8 cellular contexts compared by ENCODE assay signal in genomic region chr21:31732891-31733520, GRCh38. TPM values are rescaled to one million over a fixed set of nuclear protein-coding genes. Genes with fewer than 3 reads are reported as not detected.
DNase-seq lines count a peak whose midpoint lies in the region; ATAC-seq lines count a peak whose summit lies in the region.

No MANE protein-coding gene starts in this region.

- no peak overlapping the region for H3K27ac Mint-ChIP-seq in activated CD4-positive, alpha-beta T cell treated with anti-CD3 and anti-CD28 coated beads, Interleukin-2, amount 10 ng/mL, durations not matched to agents 7 days and 5 days

- DNase-seq in COR-L47 (lab: John Stamatoyannopoulos, UW) (peak; percentile 45), right cardiac atrium (no peak), NCI-H2081 treated with DMSO at 0.1 percent for 48 hours (lab: John Stamatoyannopoulos, UW) (no peak), DMS114 treated with DMSO at 0.1 percent for 48 hours (lab: John Stamatoyannopoulos, UW; ENCODE audit: unreplicated experiment) (no peak)
- peak; percentile 25 for DNase-seq in activated CD4-positive, alpha-beta T cell treated with anti-CD3 and anti-CD28 coated beads, Interleukin-2, amount 10 ng/mL, durations not matched to agents 7 days and 5 days
- peak; percentile 3 for DNase-seq in stimulated activated CD4-positive, alpha-beta T cell treated with anti-CD3 and anti-CD28 coated beads, Interleukin-4, amount 100 ng/mL, for 1 hour

- POLR2A ChIA-PET in activated CD4-positive, alpha-beta T cell treated with anti-CD3 and anti-CD28 coated beads, Interleukin-2, amount 10 ng/mL, durations not matched to agents 7 days and 5 days (lab: Charles Lee) = no interaction called here

- H3K9me3 ChIP-seq in right cardiac atrium (ENCODE audit: control insufficient read depth, low read length) = no peaks in the 10 kb centered on the region

- H3K27me3 Mint-ChIP-seq in activated CD4-positive, alpha-beta T cell treated with anti-CD3 and anti-CD28 coated beads, Interleukin-2, amount 10 ng/mL, durations not matched to agents 7 days and 5 days = no peaks in the 10 kb centered on the region

- CTCF ChIA-PET in activated CD4-positive, alpha-beta T cell treated with anti-CD3 and anti-CD28 coated beads, Interleukin-2, amount 10 ng/mL, durations not matched to agents 7 days and 5 days (lab: Charles Lee) = no interaction called here

- ATAC-seq in HG03095 (IDR thresholded peaks at IDR 0.05; ENCODE audit: unreplicated experiment) (peak; percentile 0), right cardiac atrium (peak in 1 of 2 donors; percentile 1), GM21825 (IDR thresholded peaks at IDR 0.05; ENCODE audit: unreplicated experiment) (no peak)

- H3K9me3 Mint-ChIP-seq in activated CD4-positive, alpha-beta T cell treated with anti-CD3 and anti-CD28 coated beads, Interleukin-2, amount 10 ng/mL, durations not matched to agents 7 days and 5 days = no peaks in the 10 kb centered on the region

- intact Hi-C loops in right cardiac atrium (cut with DNase I) = no loop called here

- peak overlapping the region; percentile 96 for H3K4me3 ChIP-seq in right cardiac atrium (ENCODE audit: low read length)

- peak overlapping the region; percentile 96 for H3K27ac ChIP-seq in right cardiac atrium (ENCODE audit: low read length)

- no peaks in the 10 kb centered on the region for H3K4me1 Mint-ChIP-seq in activated CD4-positive, alpha-beta T cell treated with anti-CD3 and anti-CD28 coated beads, Interleukin-2, amount 10 ng/mL, durations not matched to agents 7 days and 5 days

- no peak overlapping the region for H3K4me3 Mint-ChIP-seq in activated CD4-positive, alpha-beta T cell treated with anti-CD3 and anti-CD28 coated beads, Interleukin-2, amount 10 ng/mL, durations not matched to agents 7 days and 5 days

- H3K36me3 Mint-ChIP-seq in activated CD4-positive, alpha-beta T cell treated with anti-CD3 and anti-CD28 coated beads, Interleukin-2, amount 10 ng/mL, durations not matched to agents 7 days and 5 days (ENCODE audit: low read depth) = no peaks in the 10 kb centered on the region

- peaks cover 6% of the 10 kb centered on the region for H3K4me1 ChIP-seq in right cardiac atrium (ENCODE audit: control insufficient read depth, insufficient read depth, low read length)

- 55% methylated on average over 9 of the region's 9 CpGs for WGBS in right cardiac atrium

- no peaks in the 10 kb centered on the region for H3K27me3 ChIP-seq in right cardiac atrium (ENCODE audit: control insufficient read depth, insufficient read depth)

RNA-seq across cellular contexts. Expression of gene SCAF4, which starts 1.1 kb away (rescaled TPM):
- 10 to 100 TPM; 55.6 to 64.2 TPM for total RNA-seq in activated CD4-positive, alpha-beta T cell treated with anti-CD3 and anti-CD28 coated beads, Interleukin-2, amount 10 ng/mL, durations not matched to agents 7 days and 5 days
- total RNA-seq in right cardiac atrium = 10 to 100 TPM; 17.4 to 22.1 (median 20.3) TPM
- 9.7 TPM for polyA plus RNA-seq in right cardiac atrium

Comparison
In these comparisons a context has a peak if more than half of its experiments do, and no peak if none do; other contexts are left out.
1. DNase-seq: peak in COR-L47 (single experiment), activated CD4-positive, alpha-beta T cell treated with anti-CD3 and anti-CD28 coated beads, Interleukin-2, amount 10 ng/mL, durations not matched to agents 7 days and 5 days (single experiment) and stimulated activated CD4-positive, alpha-beta T cell treated with anti-CD3 and anti-CD28 coated beads, Interleukin-4, amount 100 ng/mL, for 1 hour (single experiment); none in right cardiac atrium (0 of 3), NCI-H2081 treated with DMSO at 0.1 percent for 48 hours (single experiment) and DMS114 treated with DMSO at 0.1 percent for 48 hours (single experiment).